In genomic region chrX:81662381-81662780, GRCh38 we compare ENCODE assay signal across 32 cellular contexts.
"Had no signal": no experiment of that assay in that cellular context is flagged by ENCODE, and none has a peak within 500 bp of the region (broad histone marks: within the 10 kb centered on the region; RNA-seq: fewer than 3 reads in every experiment).

No MANE protein-coding gene starts in this region.

- H3K27me3 ChIP-seq: brain microvascular endothelial cell, cardiac muscle cell, MG63 had no signal

- H2AFZ ChIP-seq: PC-9 had no signal

- H3K36me3 ChIP-seq: brain microvascular endothelial cell, cardiac muscle cell, MG63, WERI-Rb-1 had no signal

- H3K4me3 ChIP-seq: cardiac muscle cell, MG63, PC-9, SK-N-MC had no signal

- H3K4me1 Mint-ChIP-seq: activated CD4-positive, alpha-beta memory T cell treated with anti-CD3 and anti-CD28 coated beads, Interleukin-2, amount 10 ng/mL, durations not matched to agents 7 days and 5 days; activated CD8-positive, alpha-beta memory T cell treated with anti-CD3 and anti-CD28 coated beads, Interleukin-2, amount 10 ng/mL, durations not matched to agents 7 days and 5 days; activated naive CD4-positive, alpha-beta T cell treated with anti-CD3 and anti-CD28 coated beads, Interleukin-2, amount 10 ng/mL, durations not matched to agents 7 days and 5 days; activated naive CD8-positive, alpha-beta T cell treated with anti-CD3 and anti-CD28 coated beads, Interleukin-2, amount 50 U/mL, for 24 hours; central memory CD8-positive, alpha-beta T cell had no signal

- H3K9me3 ChIP-seq: MG63 had no signal

- H3K27ac Mint-ChIP-seq: activated CD4-positive, alpha-beta memory T cell treated with anti-CD3 and anti-CD28 coated beads, Interleukin-2, amount 10 ng/mL, durations not matched to agents 7 days and 5 days; activated CD8-positive, alpha-beta memory T cell treated with anti-CD3 and anti-CD28 coated beads, Interleukin-2, amount 10 ng/mL, durations not matched to agents 7 days and 5 days; activated naive CD4-positive, alpha-beta T cell treated with anti-CD3 and anti-CD28 coated beads, Interleukin-2, amount 10 ng/mL, durations not matched to agents 7 days and 5 days; activated naive CD8-positive, alpha-beta T cell; activated naive CD8-positive, alpha-beta T cell treated with anti-CD3 and anti-CD28 coated beads, Interleukin-2, amount 50 U/mL, for 24 hours had no signal

- H3K27ac ChIP-seq: brain microvascular endothelial cell, cardiac muscle cell, PC-9, SK-N-MC, WERI-Rb-1 had no signal

- H3K4me2 ChIP-seq: PC-9 had no signal

- H3K27me3 Mint-ChIP-seq: activated CD4-positive, alpha-beta memory T cell treated with anti-CD3 and anti-CD28 coated beads, Interleukin-2, amount 10 ng/mL, durations not matched to agents 7 days and 5 days; activated CD8-positive, alpha-beta memory T cell treated with anti-CD3 and anti-CD28 coated beads, Interleukin-2, amount 10 ng/mL, durations not matched to agents 7 days and 5 days; activated naive CD4-positive, alpha-beta T cell treated with anti-CD3 and anti-CD28 coated beads, Interleukin-2, amount 10 ng/mL, durations not matched to agents 7 days and 5 days; activated naive CD8-positive, alpha-beta T cell; activated naive CD8-positive, alpha-beta T cell treated with anti-CD3 and anti-CD28 coated beads, Interleukin-2, amount 50 U/mL, for 24 hours; central memory CD8-positive, alpha-beta T cell had no signal

- H3K9me3 Mint-ChIP-seq: activated CD4-positive, alpha-beta memory T cell treated with anti-CD3 and anti-CD28 coated beads, Interleukin-2, amount 10 ng/mL, durations not matched to agents 7 days and 5 days; activated naive CD4-positive, alpha-beta T cell treated with anti-CD3 and anti-CD28 coated beads, Interleukin-2, amount 10 ng/mL, durations not matched to agents 7 days and 5 days; activated naive CD8-positive, alpha-beta T cell treated with anti-CD3 and anti-CD28 coated beads, Interleukin-2, amount 50 U/mL, for 24 hours; central memory CD8-positive, alpha-beta T cell had no signal

- H3K36me3 Mint-ChIP-seq: activated CD8-positive, alpha-beta memory T cell treated with anti-CD3 and anti-CD28 coated beads, Interleukin-2, amount 10 ng/mL, durations not matched to agents 7 days and 5 days; activated naive CD4-positive, alpha-beta T cell treated with anti-CD3 and anti-CD28 coated beads, Interleukin-2, amount 10 ng/mL, durations not matched to agents 7 days and 5 days; activated naive CD8-positive, alpha-beta T cell had no signal

- ATAC-seq: activated CD8-positive, alpha-beta memory T cell treated with anti-CD3 and anti-CD28 coated beads, Interleukin-2, amount 10 ng/mL, durations not matched to agents 7 days and 5 days; activated naive CD8-positive, alpha-beta T cell treated with anti-CD3 and anti-CD28 coated beads, Interleukin-2, amount 50 U/mL, for 24 hours had no signal

- FAIRE-seq: RCC 7860 had no signal

- DNase-seq: activated CD4-positive, alpha-beta memory T cell treated with anti-CD3 and anti-CD28 coated beads, Interleukin-2, amount 10 ng/mL, durations not matched to agents 7 days and 5 days; activated CD4-positive, alpha-beta T cell treated with anti-CD3 and anti-CD28 coated beads for 1 hour; activated CD4-positive, alpha-beta T cell treated with anti-CD3 and anti-CD28 coated beads for 48 hours; activated CD4-positive, CD25-positive, alpha-beta regulatory T cell; activated CD8-positive, alpha-beta memory T cell treated with anti-CD3 and anti-CD28 coated beads for 24 hours; activated CD8-positive, alpha-beta memory T cell treated with anti-CD3 and anti-CD28 coated beads, Interleukin-2, amount 10 ng/mL, durations not matched to agents 7 days and 5 days; activated CD8-positive, alpha-beta memory T cell treated with anti-CD3 and anti-CD28 coated beads, Interleukin-2, amount 50 U/mL, for 48 hours; activated effector memory CD4-positive, alpha-beta T cell treated with Interleukin-2 at 50 U/mL for 16 hours; activated naive CD4-positive, alpha-beta T cell treated with anti-CD3 and anti-CD28 coated beads, Interleukin-2, amount 10 ng/mL, durations not matched to agents 7 days and 5 days; activated naive CD8-positive, alpha-beta T cell treated with anti-CD3 and anti-CD28 coated beads, Interleukin-2, amount 50 U/mL, for 24 hours; activated T-cell treated with anti-CD3 and anti-CD28 coated beads, Interleukin-2, amount 50 U/mL, for 48 hours; anterior cingulate cortex; brain microvascular endothelial cell; MG63; NCI-H1048; NCI-H1105 treated with DMSO at 0.1 percent for 48 hours; NCI-H1436; NCI-H1694; NCI-H1930; NCI-H2081 treated with DMSO at 0.1 percent for 48 hours; NCI-H226; NCI-H524 treated with DMSO at 0.1 percent for 48 hours; NK-92 treated with Interleukin-12 subunit alpha and Interleukin-12 subunit beta, amount 100 ng/mL, for 24 hours; PC-9; Right ventricle myocardium superior; T1000; WERI-Rb-1 had no signal

- H3K4me3 Mint-ChIP-seq: activated CD4-positive, alpha-beta memory T cell treated with anti-CD3 and anti-CD28 coated beads, Interleukin-2, amount 10 ng/mL, durations not matched to agents 7 days and 5 days; activated CD8-positive, alpha-beta memory T cell treated with anti-CD3 and anti-CD28 coated beads, Interleukin-2, amount 10 ng/mL, durations not matched to agents 7 days and 5 days; activated naive CD4-positive, alpha-beta T cell treated with anti-CD3 and anti-CD28 coated beads, Interleukin-2, amount 10 ng/mL, durations not matched to agents 7 days and 5 days; activated naive CD8-positive, alpha-beta T cell; activated naive CD8-positive, alpha-beta T cell treated with anti-CD3 and anti-CD28 coated beads, Interleukin-2, amount 50 U/mL, for 24 hours; central memory CD8-positive, alpha-beta T cell had no signal
